In the genomic region with DNA sequence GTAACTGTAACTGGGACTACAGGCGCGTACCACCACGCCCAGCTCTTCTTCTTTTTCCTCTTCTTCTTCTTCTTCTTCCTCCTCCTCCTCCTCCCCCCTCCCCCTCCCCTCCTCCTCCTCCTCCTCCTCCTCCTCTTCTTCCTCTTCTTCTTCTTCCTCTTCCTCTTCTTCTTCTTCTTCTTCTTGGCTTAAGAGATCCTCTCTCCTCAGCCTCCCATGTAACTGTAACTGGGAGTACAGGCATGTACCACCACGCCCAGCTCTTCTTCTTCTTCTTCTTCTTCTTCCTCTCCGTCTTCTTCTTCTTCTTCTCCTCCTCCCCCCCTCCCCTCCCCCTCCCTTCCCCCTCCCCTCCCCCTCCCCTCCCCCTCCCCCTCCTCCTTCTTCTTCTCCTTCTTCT, we compare ENCODE assay signal across 30 cellular contexts. TPM values are rescaled to one million over a fixed set of nuclear protein-coding genes. Genes with fewer than 3 reads are reported as not detected.
"Had no signal": no experiment of that assay in that cellular context is flagged by ENCODE, and none has a peak within 500 bp of the region (broad histone marks: within the 10 kb centered on the region; RNA-seq: fewer than 3 reads in every experiment).

No MANE protein-coding gene starts in this region.

- H3K36me3 ChIP-seq: esophagus muscularis mucosa, gastroesophageal sphincter, heart left ventricle, stomach, thyroid gland, vagina had no signal

- H3K27ac Mint-ChIP-seq: mesothelial cell of epicardium; naive B cell; natural killer cell treated with Interleukin-12 subunit alpha and Interleukin-12 subunit beta and Interleukin-15 and Interleukin-18, amount 100 ng/mL, for 72 hours; progenitor cell of endocrine pancreas; stimulated activated effector memory CD8-positive, alpha-beta T cell treated with anti-CD3 and anti-CD28 coated beads, Interleukin-12 subunit alpha, Interleukin-12 subunit beta, amount 100 ng/mL, for 72 hours had no signal

- H3K4me3 ChIP-seq: esophagus muscularis mucosa, gastroesophageal sphincter, heart left ventricle, hepatocyte, mucosa of descending colon, stomach, thyroid gland, vagina had no signal

- H3K4me3 Mint-ChIP-seq: mesothelial cell of epicardium; natural killer cell treated with Interleukin-12 subunit alpha and Interleukin-12 subunit beta and Interleukin-15 and Interleukin-18, amount 100 ng/mL, for 72 hours; neural crest cell; stimulated activated effector memory CD8-positive, alpha-beta T cell treated with anti-CD3 and anti-CD28 coated beads, Interleukin-12 subunit alpha, Interleukin-12 subunit beta, amount 100 ng/mL, for 72 hours had no signal

- H3K36me3 Mint-ChIP-seq: naive B cell; natural killer cell treated with Interleukin-12 subunit alpha and Interleukin-12 subunit beta and Interleukin-15 and Interleukin-18, amount 100 ng/mL, for 72 hours; stimulated activated effector memory CD8-positive, alpha-beta T cell treated with anti-CD3 and anti-CD28 coated beads, Interleukin-12 subunit alpha, Interleukin-12 subunit beta, amount 100 ng/mL, for 72 hours had no signal

- H3K27me3 ChIP-seq: foreskin keratinocyte, thyroid gland, vagina had no signal

- ATAC-seq: foreskin keratinocyte; gastroesophageal sphincter; heart left ventricle; left lobe of liver; mucosa of descending colon; natural killer cell treated with Interleukin-12 subunit alpha and Interleukin-12 subunit beta and Interleukin-15 and Interleukin-18, amount 100 ng/mL, for 72 hours; sciatic nerve; stimulated activated effector memory CD8-positive, alpha-beta T cell treated with anti-CD3 and anti-CD28 coated beads, Interleukin-12 subunit alpha, Interleukin-12 subunit beta, amount 100 ng/mL, for 72 hours had no signal

- H3K4me2 ChIP-seq: hepatocyte had no signal

- H3K9me3 Mint-ChIP-seq: naive B cell; natural killer cell treated with Interleukin-12 subunit alpha and Interleukin-12 subunit beta and Interleukin-15 and Interleukin-18, amount 100 ng/mL, for 72 hours; neural crest cell; stimulated activated effector memory CD8-positive, alpha-beta T cell treated with anti-CD3 and anti-CD28 coated beads, Interleukin-12 subunit alpha, Interleukin-12 subunit beta, amount 100 ng/mL, for 72 hours had no signal

- H3K79me2 ChIP-seq: hepatocyte, parathyroid adenoma had no signal

- H3K9ac ChIP-seq: parathyroid adenoma had no signal

- DNase-seq: dermis blood vessel endothelial cell; effector memory CD4-positive, alpha-beta T cell; foreskin keratinocyte; kidney; mesenchymal stem cell; mucosa of descending colon; naive B cell; stimulated activated CD4-positive, alpha-beta T cell treated with anti-CD3 and anti-CD28 coated beads, Interleukin-2, amount 100 ng/mL, for 24 hours; stimulated activated CD4-positive, alpha-beta T cell treated with anti-CD3 and anti-CD28 coated beads, Interleukin-4, amount 100 ng/mL, for 24 hours; stimulated activated naive CD4-positive, alpha-beta T cell treated with Interleukin-2 at 50 U/mL for 16 hours; stomach; thyroid gland had no signal

- H2AFZ ChIP-seq: hepatocyte, parathyroid adenoma had no signal

- H3K4me1 Mint-ChIP-seq: naive B cell had no signal

- H3K27ac ChIP-seq: esophagus muscularis mucosa, foreskin keratinocyte, gastroesophageal sphincter, heart left ventricle, hepatocyte, parathyroid adenoma, stomach, vagina had no signal

- H3K9me3 ChIP-seq: esophagus muscularis mucosa, gastroesophageal sphincter, heart left ventricle, mucosa of descending colon, thyroid gland, vagina had no signal

RNA-seq across cellular contexts. Expression of gene KRT7, which starts 5.3 kb away (rescaled TPM):
- total RNA-seq: neural crest cell, skeletal muscle tissue, temporal lobe had no signal

RNA-seq across cellular contexts. Expression of gene KRT80, which starts 36.0 kb away (rescaled TPM):
- total RNA-seq: natural killer cell treated with Interleukin-12 subunit alpha and Interleukin-12 subunit beta and Interleukin-15 and Interleukin-18, amount 100 ng/mL, for 72 hours; neural crest cell; subcutaneous adipose tissue had no signal

RNA-seq across cellular contexts. Expression of gene KRT86, which starts 46.7 kb away (rescaled TPM):
- total RNA-seq: dermis blood vessel endothelial cell, endothelial cell of umbilical vein, heart left ventricle, hepatocyte, left lobe of liver, lung microvascular endothelial cell, neural crest cell, progenitor cell of endocrine pancreas, stomach, vagina had no signal
- polyA plus RNA-seq: endothelial cell of umbilical vein, heart left ventricle, stomach had no signal
